Comparison of ENCODE assay signal across 2 cellular contexts in the genomic region with DNA sequence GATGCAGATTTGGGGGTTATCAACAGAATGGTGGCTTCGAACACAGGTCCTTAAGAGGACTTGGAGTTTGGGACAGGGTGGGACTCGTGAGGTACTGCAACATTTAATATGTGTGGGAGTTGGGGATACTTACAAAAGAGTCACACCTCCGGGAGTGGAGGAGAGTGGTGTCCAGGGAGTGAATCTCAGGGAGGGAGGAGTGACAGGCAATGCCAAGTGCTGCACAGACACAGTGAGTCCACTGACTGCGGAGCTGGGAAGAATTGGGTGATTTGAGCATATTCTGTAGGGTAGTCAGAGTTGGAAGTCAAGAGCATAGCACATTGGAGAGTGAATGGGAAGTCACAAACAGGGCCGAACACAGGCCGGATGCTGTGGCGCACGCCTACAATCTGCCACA.
TF ChIP-seq lines count a peak whose summit lies in the region.

No MANE protein-coding gene starts in this region.

TF ChIP-seq in GM23338, 12 proteins besides CTCF, POLR2A, EP300 and RAD21:
- TF ChIP-seq, protein P1, sequence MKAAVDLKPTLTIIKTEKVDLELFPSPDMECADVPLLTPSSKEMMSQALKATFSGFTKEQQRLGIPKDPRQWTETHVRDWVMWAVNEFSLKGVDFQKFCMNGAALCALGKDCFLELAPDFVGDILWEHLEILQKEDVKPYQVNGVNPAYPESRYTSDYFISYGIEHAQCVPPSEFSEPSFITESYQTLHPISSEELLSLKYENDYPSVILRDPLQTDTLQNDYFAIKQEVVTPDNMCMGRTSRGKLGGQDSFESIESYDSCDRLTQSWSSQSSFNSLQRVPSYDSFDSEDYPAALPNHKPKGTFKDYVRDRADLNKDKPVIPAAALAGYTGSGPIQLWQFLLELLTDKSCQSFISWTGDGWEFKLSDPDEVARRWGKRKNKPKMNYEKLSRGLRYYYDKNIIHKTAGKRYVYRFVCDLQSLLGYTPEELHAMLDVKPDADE (IDR thresholded peaks at IDR 0.05) = no peak
- TF ChIP-seq CREB1 (CRISPR knock-in tag; IDR thresholded peaks at IDR 0.05; ENCODE audit: low read depth) (no peak), POLR2AphosphoS5 (IDR thresholded peaks at IDR 0.05; ENCODE audit: low read depth) (no peak), EZH2phosphoT487 (IDR thresholded peaks at IDR 0.05; ENCODE audit: unreplicated experiment) (no peak), JUNB (IDR thresholded peaks at IDR 0.05; ENCODE audit: unreplicated experiment) (no peak), STAT1 (IDR thresholded peaks at IDR 0.05; ENCODE audit: unreplicated experiment) (no peak), ZNF114 (CRISPR knock-in tag; IDR thresholded peaks at IDR 0.05) (no peak)
- TF ChIP-seq, protein P2, sequence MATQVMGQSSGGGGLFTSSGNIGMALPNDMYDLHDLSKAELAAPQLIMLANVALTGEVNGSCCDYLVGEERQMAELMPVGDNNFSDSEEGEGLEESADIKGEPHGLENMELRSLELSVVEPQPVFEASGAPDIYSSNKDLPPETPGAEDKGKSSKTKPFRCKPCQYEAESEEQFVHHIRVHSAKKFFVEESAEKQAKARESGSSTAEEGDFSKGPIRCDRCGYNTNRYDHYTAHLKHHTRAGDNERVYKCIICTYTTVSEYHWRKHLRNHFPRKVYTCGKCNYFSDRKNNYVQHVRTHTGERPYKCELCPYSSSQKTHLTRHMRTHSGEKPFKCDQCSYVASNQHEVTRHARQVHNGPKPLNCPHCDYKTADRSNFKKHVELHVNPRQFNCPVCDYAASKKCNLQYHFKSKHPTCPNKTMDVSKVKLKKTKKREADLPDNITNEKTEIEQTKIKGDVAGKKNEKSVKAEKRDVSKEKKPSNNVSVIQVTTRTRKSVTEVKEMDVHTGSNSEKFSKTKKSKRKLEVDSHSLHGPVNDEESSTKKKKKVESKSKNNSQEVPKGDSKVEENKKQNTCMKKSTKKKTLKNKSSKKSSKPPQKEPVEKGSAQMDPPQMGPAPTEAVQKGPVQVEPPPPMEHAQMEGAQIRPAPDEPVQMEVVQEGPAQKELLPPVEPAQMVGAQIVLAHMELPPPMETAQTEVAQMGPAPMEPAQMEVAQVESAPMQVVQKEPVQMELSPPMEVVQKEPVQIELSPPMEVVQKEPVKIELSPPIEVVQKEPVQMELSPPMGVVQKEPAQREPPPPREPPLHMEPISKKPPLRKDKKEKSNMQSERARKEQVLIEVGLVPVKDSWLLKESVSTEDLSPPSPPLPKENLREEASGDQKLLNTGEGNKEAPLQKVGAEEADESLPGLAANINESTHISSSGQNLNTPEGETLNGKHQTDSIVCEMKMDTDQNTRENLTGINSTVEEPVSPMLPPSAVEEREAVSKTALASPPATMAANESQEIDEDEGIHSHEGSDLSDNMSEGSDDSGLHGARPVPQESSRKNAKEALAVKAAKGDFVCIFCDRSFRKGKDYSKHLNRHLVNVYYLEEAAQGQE (IDR thresholded peaks at IDR 0.05; ENCODE audit: unreplicated experiment) = no peak
TF ChIP-seq in GM23338: peak in this region for 0.

TF ChIP-seq in GM12878, 131 proteins besides CTCF, POLR2A, EP300 and RAD21:
- TF ChIP-seq JUND (IDR thresholded peaks at IDR 0.05; ENCODE audit: low read depth, low read length) (no peak), NBN (IDR thresholded peaks at IDR 0.05) (no peak), RAD51 (IDR thresholded peaks at IDR 0.05) (no peak), SMARCA5 (IDR thresholded peaks at IDR 0.05) (no peak), BACH1 (IDR thresholded peaks at IDR 0.05; ENCODE audit: borderline replicate concordance) (no peak), STAT3 (IDR thresholded peaks at IDR 0.05; ENCODE audit: low read depth, low read length) (no peak), PML (IDR thresholded peaks at IDR 0.05; ENCODE audit: low read length) (no peak), DPF2 (IDR thresholded peaks at IDR 0.05) (no peak), ATF7 (IDR thresholded peaks at IDR 0.05; ENCODE audit: low read depth) (no peak), RBBP5 (conservative IDR thresholded peaks at IDR 0.05) (no peak), ZSCAN29 (IDR thresholded peaks at IDR 0.05) (no peak), EED (IDR thresholded peaks at IDR 0.05; ENCODE audit: low read depth) (no peak), POLR2AphosphoS2 (IDR thresholded peaks at IDR 0.05; ENCODE audit: low read depth, low read length) (no peak), FOXK2 (IDR thresholded peaks at IDR 0.05) (no peak), ETV6 (conservative IDR thresholded peaks at IDR 0.05 in 1 of 2, IDR thresholded peaks at IDR 0.05 in 1 of 2; ENCODE audit: borderline replicate concordance in 1 of 2, low read depth in 1 of 2) (no peak)
- TF ChIP-seq, protein P3, sequence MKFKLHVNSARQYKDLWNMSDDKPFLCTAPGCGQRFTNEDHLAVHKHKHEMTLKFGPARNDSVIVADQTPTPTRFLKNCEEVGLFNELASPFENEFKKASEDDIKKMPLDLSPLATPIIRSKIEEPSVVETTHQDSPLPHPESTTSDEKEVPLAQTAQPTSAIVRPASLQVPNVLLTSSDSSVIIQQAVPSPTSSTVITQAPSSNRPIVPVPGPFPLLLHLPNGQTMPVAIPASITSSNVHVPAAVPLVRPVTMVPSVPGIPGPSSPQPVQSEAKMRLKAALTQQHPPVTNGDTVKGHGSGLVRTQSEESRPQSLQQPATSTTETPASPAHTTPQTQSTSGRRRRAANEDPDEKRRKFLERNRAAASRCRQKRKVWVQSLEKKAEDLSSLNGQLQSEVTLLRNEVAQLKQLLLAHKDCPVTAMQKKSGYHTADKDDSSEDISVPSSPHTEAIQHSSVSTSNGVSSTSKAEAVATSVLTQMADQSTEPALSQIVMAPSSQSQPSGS (IDR thresholded peaks at IDR 0.05; ENCODE audit: low read length) = no peak
- TF ChIP-seq, protein P4, sequence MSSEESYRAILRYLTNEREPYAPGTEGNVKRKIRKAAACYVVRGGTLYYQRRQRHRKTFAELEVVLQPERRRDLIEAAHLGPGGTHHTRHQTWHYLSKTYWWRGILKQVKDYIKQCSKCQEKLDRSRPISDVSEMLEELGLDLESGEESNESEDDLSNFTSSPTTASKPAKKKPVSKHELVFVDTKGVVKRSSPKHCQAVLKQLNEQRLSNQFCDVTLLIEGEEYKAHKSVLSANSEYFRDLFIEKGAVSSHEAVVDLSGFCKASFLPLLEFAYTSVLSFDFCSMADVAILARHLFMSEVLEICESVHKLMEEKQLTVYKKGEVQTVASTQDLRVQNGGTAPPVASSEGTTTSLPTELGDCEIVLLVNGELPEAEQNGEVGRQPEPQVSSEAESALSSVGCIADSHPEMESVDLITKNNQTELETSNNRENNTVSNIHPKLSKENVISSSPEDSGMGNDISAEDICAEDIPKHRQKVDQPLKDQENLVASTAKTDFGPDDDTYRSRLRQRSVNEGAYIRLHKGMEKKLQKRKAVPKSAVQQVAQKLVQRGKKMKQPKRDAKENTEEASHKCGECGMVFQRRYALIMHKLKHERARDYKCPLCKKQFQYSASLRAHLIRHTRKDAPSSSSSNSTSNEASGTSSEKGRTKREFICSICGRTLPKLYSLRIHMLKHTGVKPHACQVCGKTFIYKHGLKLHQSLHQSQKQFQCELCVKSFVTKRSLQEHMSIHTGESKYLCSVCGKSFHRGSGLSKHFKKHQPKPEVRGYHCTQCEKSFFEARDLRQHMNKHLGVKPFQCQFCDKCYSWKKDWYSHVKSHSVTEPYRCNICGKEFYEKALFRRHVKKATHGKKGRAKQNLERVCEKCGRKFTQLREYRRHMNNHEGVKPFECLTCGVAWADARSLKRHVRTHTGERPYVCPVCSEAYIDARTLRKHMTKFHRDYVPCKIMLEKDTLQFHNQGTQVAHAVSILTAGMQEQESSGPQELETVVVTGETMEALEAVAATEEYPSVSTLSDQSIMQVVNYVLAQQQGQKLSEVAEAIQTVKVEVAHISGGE (CRISPR knock-in tag; IDR thresholded peaks at IDR 0.05) = no peak
- TF ChIP-seq, protein P5, sequence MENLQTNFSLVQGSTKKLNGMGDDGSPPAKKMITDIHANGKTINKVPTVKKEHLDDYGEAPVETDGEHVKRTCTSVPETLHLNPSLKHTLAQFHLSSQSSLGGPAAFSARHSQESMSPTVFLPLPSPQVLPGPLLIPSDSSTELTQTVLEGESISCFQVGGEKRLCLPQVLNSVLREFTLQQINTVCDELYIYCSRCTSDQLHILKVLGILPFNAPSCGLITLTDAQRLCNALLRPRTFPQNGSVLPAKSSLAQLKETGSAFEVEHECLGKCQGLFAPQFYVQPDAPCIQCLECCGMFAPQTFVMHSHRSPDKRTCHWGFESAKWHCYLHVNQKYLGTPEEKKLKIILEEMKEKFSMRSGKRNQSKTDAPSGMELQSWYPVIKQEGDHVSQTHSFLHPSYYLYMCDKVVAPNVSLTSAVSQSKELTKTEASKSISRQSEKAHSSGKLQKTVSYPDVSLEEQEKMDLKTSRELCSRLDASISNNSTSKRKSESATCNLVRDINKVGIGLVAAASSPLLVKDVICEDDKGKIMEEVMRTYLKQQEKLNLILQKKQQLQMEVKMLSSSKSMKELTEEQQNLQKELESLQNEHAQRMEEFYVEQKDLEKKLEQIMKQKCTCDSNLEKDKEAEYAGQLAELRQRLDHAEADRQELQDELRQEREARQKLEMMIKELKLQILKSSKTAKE (IDR thresholded peaks at IDR 0.05; ENCODE audit: low read depth, poor library complexity, severe bottlenecking) = no peak
- TF ChIP-seq, protein P2 (IDR thresholded peaks at IDR 0.05; ENCODE audit: low read depth, low read length) = no peak
- TF ChIP-seq, protein P6, sequence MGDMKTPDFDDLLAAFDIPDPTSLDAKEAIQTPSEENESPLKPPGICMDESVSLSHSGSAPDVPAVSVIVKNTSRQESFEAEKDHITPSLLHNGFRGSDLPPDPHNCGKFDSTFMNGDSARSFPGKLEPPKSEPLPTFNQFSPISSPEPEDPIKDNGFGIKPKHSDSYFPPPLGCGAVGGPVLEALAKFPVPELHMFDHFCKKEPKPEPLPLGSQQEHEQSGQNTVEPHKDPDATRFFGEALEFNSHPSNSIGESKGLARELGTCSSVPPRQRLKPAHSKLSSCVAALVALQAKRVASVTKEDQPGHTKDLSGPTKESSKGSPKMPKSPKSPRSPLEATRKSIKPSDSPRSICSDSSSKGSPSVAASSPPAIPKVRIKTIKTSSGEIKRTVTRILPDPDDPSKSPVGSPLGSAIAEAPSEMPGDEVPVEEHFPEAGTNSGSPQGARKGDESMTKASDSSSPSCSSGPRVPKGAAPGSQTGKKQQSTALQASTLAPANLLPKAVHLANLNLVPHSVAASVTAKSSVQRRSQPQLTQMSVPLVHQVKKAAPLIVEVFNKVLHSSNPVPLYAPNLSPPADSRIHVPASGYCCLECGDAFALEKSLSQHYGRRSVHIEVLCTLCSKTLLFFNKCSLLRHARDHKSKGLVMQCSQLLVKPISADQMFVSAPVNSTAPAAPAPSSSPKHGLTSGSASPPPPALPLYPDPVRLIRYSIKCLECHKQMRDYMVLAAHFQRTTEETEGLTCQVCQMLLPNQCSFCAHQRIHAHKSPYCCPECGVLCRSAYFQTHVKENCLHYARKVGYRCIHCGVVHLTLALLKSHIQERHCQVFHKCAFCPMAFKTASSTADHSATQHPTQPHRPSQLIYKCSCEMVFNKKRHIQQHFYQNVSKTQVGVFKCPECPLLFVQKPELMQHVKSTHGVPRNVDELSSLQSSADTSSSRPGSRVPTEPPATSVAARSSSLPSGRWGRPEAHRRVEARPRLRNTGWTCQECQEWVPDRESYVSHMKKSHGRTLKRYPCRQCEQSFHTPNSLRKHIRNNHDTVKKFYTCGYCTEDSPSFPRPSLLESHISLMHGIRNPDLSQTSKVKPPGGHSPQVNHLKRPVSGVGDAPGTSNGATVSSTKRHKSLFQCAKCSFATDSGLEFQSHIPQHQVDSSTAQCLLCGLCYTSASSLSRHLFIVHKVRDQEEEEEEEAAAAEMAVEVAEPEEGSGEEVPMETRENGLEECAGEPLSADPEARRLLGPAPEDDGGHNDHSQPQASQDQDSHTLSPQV (IDR thresholded peaks at IDR 0.05) = no peak
